In genomic region chr15:33864360-33865075, GRCh38 we compare ENCODE assay signal across 13 cellular contexts.
DNase-seq lines count a peak whose midpoint lies in the region; ATAC-seq and TF ChIP-seq lines count a peak whose summit lies in the region.
"Had no signal": no experiment of that assay in that cellular context is flagged by ENCODE, and none has a peak within 500 bp of the region (broad histone marks: within the 10 kb centered on the region; RNA-seq: fewer than 3 reads in every experiment).

No MANE protein-coding gene starts in this region.

- TF ChIP-seq CTCF in HEK293 (tag by site-specific recombination; IDR thresholded peaks at IDR 0.05), result no peak

- ATAC-seq in HG03439 (IDR thresholded peaks at IDR 0.05; ENCODE audit: unreplicated experiment), result no peak
- ATAC-seq: GM12878, HCT116 had no signal

- no peaks in the 10 kb centered on the region for H3K4me1 ChIP-seq in HEK293 (ENCODE audit: control insufficient read depth, insufficient read depth, low read length)

- H3K27ac ChIP-seq in HEK293 (ENCODE audit: extremely low read depth, low read depth, low read length) (no peak overlapping the region), caudate nucleus (ENCODE audit: low read depth, low read length) (peak overlapping the region; percentile 54)
- H3K27ac ChIP-seq: C4-2B, GM23248 had no signal

- H3K36me3 ChIP-seq in HEK293 (ENCODE audit: control insufficient read depth in 2 of 2, insufficient read depth in 1 of 2, low read length in 2 of 2), result no peaks in the 10 kb centered on the region

- no peak overlapping the region for H3K4me3 ChIP-seq in HEK293 (ENCODE audit: low read depth, low read length)
- H3K4me3 ChIP-seq: GM12878, GM23248 had no signal

- H3K9me3 ChIP-seq in HEK293 (ENCODE audit: control insufficient read depth, insufficient read depth, low read depth, low read length), result no peaks in the 10 kb centered on the region

- intact Hi-C loops in head of caudate nucleus (cut with DNase I), result no loop called here

- CTCF ChIA-PET in HEK293 (lab: Yijun Ruan, JAX), result no interaction called here

- POLR2A ChIA-PET in HEK293 (lab: Yijun Ruan, JAX), result no interaction called here

- DNase-seq in caudate nucleus (lab: John Stamatoyannopoulos, UW) (peak in 27 of 61 donors; percentile 3 to 91 (median 25)), head of caudate nucleus (peak in 26 of 42 donors; percentile 18 to 79 (median 44)), putamen (ENCODE audit: low spot score) (peak; percentile 78), NAMALWA (ENCODE audit: low spot score) (no peak), Kasumi-1 (lab: John Stamatoyannopoulos, UW) (no peak)
- DNase-seq: CD4-positive, alpha-beta memory T cell; DMS79 had no signal

TF ChIP-seq in HEK293, 187 proteins besides CTCF, POLR2A, EP300 and RAD21:
- TF ChIP-seq ZNF549 (tag by site-specific recombination; IDR thresholded peaks at IDR 0.05), result no peak
- no peak for TF ChIP-seq ZNF214 (tag by site-specific recombination; IDR thresholded peaks at IDR 0.05; ENCODE audit: borderline replicate concordance)
- TF ChIP-seq EGR2 (tag by site-specific recombination; IDR thresholded peaks at IDR 0.05; ENCODE audit: low read depth), result 0 out of 2 replicates have a peak, but pooled peaks have one; percentile 24
- TF ChIP-seq ZNF26 (tag by site-specific recombination; IDR thresholded peaks at IDR 0.05), result no peak
- TF ChIP-seq ZFP41 (tag by site-specific recombination; IDR thresholded peaks at IDR 0.05; ENCODE audit: borderline replicate concordance), result no peak
- no peak for TF ChIP-seq ZNF266 (tag by site-specific recombination; IDR thresholded peaks at IDR 0.05; ENCODE audit: low read depth)
- no peak for TF ChIP-seq GLIS1 (tag by site-specific recombination; IDR thresholded peaks at IDR 0.05)
TF ChIP-seq in HEK293: peak in this region for 1.

Comparison
In these comparisons a context has a peak if more than half of its experiments do, and no peak if none do; other contexts are left out.
1. DNase-seq: peak in head of caudate nucleus (26 of 42) and putamen (single experiment); none in NAMALWA (single experiment) and Kasumi-1 (0 of 2).